22 cellular contexts compared by ENCODE assay signal in genomic region chr3:14383753-14384152, GRCh38.
"Had no signal": no experiment of that assay in that cellular context is flagged by ENCODE, and none has a peak within 500 bp of the region (broad histone marks: within the 10 kb centered on the region; RNA-seq: fewer than 3 reads in every experiment).

No MANE protein-coding gene starts in this region.

- H3K36me3 ChIP-seq: ascending aorta, Peyer's patch had no signal

- DNase-seq: activated CD4-positive, alpha-beta T cell treated with anti-CD3 and anti-CD28 coated beads for 4 hours; activated CD8-positive, alpha-beta memory T cell treated with anti-CD3 and anti-CD28 coated beads, Interleukin-2, amount 50 U/mL, for 4 hours; activated CD8-positive, alpha-beta T cell treated with anti-CD3 and anti-CD28 coated beads for 36 hours; activated naive CD8-positive, alpha-beta T cell treated with anti-CD3 and anti-CD28 coated beads, Interleukin-2, amount 50 U/mL, for 24 hours; activated T-cell treated with anti-CD3 and anti-CD28 coated beads, Interleukin-2, amount 50 U/mL, for 72 hours; amniotic stem cell; body of pancreas; KG1; NCI-H146; NCI-H1930; NCI-H2107; NCI-H2171 treated with DMSO at 0.1 percent for 48 hours; NCI-H226; NCI-H526; NK-92 treated with Interleukin-12 subunit alpha and Interleukin-12 subunit beta, amount 100 ng/mL, for 24 hours; Peyer's patch; SHP77 treated with DMSO at 0.1 percent for 48 hours had no signal

- H3K27me3 ChIP-seq: ascending aorta, body of pancreas, Peyer's patch had no signal

- H3K27me3 Mint-ChIP-seq: activated CD8-positive, alpha-beta T cell treated with anti-CD3 and anti-CD28 coated beads for 36 hours; activated naive CD8-positive, alpha-beta T cell treated with anti-CD3 and anti-CD28 coated beads, Interleukin-2, amount 50 U/mL, for 24 hours had no signal

- H3K4me1 ChIP-seq: ascending aorta, body of pancreas, Peyer's patch had no signal

- H3K4me1 Mint-ChIP-seq: activated naive CD8-positive, alpha-beta T cell treated with anti-CD3 and anti-CD28 coated beads, Interleukin-2, amount 50 U/mL, for 24 hours had no signal

- H3K36me3 Mint-ChIP-seq: activated naive CD4-positive, alpha-beta T cell treated with anti-CD3 and anti-CD28 coated beads, Interleukin-2, amount 50 U/mL, for 72 hours had no signal

- H3K4me3 ChIP-seq: ascending aorta, body of pancreas, Peyer's patch had no signal

- H3K27ac Mint-ChIP-seq: activated CD8-positive, alpha-beta T cell treated with anti-CD3 and anti-CD28 coated beads for 36 hours; activated naive CD8-positive, alpha-beta T cell treated with anti-CD3 and anti-CD28 coated beads, Interleukin-2, amount 50 U/mL, for 24 hours; activated T-cell treated with anti-CD3 and anti-CD28 coated beads, Interleukin-2, amount 50 U/mL, for 72 hours; activated T-helper 2 cell treated with anti-CD3 and anti-CD28 coated beads, Interferon-gamma antibody, Interleukin-2, Interleukin-4, amounts not matched to agents 10 μg/mL and 5 μg/mL and 100 μg/mL, durations not matched to agents 14 hours and 24 hours and 36 hours; T-helper 1 cell treated with Interleukin-12 subunit alpha and Interleukin-12 subunit beta and Interleukin-4 antibody, amounts not matched to agents 30 μg/mL and 1 μg/mL, for 36 hours had no signal

- H3K9me3 Mint-ChIP-seq: activated CD8-positive, alpha-beta T cell treated with anti-CD3 and anti-CD28 coated beads for 36 hours; activated T-helper 2 cell treated with anti-CD3 and anti-CD28 coated beads, Interferon-gamma antibody, Interleukin-2, Interleukin-4, amounts not matched to agents 10 μg/mL and 5 μg/mL and 100 μg/mL, durations not matched to agents 14 hours and 24 hours and 36 hours; T-helper 1 cell treated with Interleukin-12 subunit alpha and Interleukin-12 subunit beta and Interleukin-4 antibody, amounts not matched to agents 30 μg/mL and 1 μg/mL, for 36 hours had no signal

- H3K4me3 Mint-ChIP-seq: activated CD8-positive, alpha-beta T cell treated with anti-CD3 and anti-CD28 coated beads for 36 hours; activated naive CD8-positive, alpha-beta T cell treated with anti-CD3 and anti-CD28 coated beads, Interleukin-2, amount 50 U/mL, for 24 hours; activated T-cell treated with anti-CD3 and anti-CD28 coated beads, Interleukin-2, amount 50 U/mL, for 72 hours; T-helper 1 cell treated with Interleukin-12 subunit alpha and Interleukin-12 subunit beta and Interleukin-4 antibody, amounts not matched to agents 30 μg/mL and 1 μg/mL, for 36 hours had no signal

- H3K27ac ChIP-seq: ascending aorta, body of pancreas, Peyer's patch had no signal

- ATAC-seq: activated CD4-positive, CD25-positive, alpha-beta regulatory T cell treated with anti-CD3 and anti-CD28 coated beads, Interleukin-2, amount 50 U/mL, for 24 hours; activated CD8-positive, alpha-beta T cell treated with anti-CD3 and anti-CD28 coated beads for 36 hours; activated naive CD4-positive, alpha-beta T cell treated with anti-CD3 and anti-CD28 coated beads, Interleukin-2, amount 50 U/mL, for 72 hours; activated naive CD8-positive, alpha-beta T cell treated with anti-CD3 and anti-CD28 coated beads, Interleukin-2, amount 50 U/mL, for 24 hours; activated T-cell treated with anti-CD3 and anti-CD28 coated beads, Interleukin-2, amount 50 U/mL, for 72 hours; body of pancreas had no signal

- H3K9me3 ChIP-seq: ascending aorta, body of pancreas, Peyer's patch had no signal
